In genomic region chr1:228341814-228342626, GRCh38 we compare ENCODE assay signal across 23 cellular contexts.
A peak's percentile ranks its signal among the peaks of the same experiment; 100 is the strongest.
DNase-seq lines count a peak whose midpoint lies in the region; ATAC-seq and TF ChIP-seq lines count a peak whose summit lies in the region.
"Had no signal": no experiment of that assay in that cellular context is flagged by ENCODE, and none has a peak within 500 bp of the region (broad histone marks: within the 10 kb centered on the region; RNA-seq: fewer than 3 reads in every experiment).

No MANE protein-coding gene starts in this region.

- H3K4me3 ChIP-seq in RWPE2 (ENCODE audit: severe bottlenecking) (no peak overlapping the region), lower lobe of right lung (no peak overlapping the region), gastrocnemius medialis (no peak overlapping the region)
- H3K4me3 ChIP-seq: BLaER1 treated with 17β-estradiol and CSF1 and Interleukin-3, amounts not matched to agents 10 nM and 100 nM; breast epithelium had no signal

- H3K4me3 Mint-ChIP-seq in activated T-cell treated with anti-CD3 and anti-CD28 coated beads, Interleukin-2, amount 50 U/mL, for 24 hours, result no peak overlapping the region
- no peak overlapping the region for H3K4me3 Mint-ChIP-seq in activated T-cell treated with anti-CD3 and anti-CD28 coated beads, Interleukin-2, amount 50 U/mL, for 72 hours
- H3K4me3 Mint-ChIP-seq: dendritic cell treated with granulocyte-macrophage colony-stimulating factor and Interleukin-4, amounts not matched to agents 40 ng/mL and 50 ng/mL, for 4 days; stimulated activated naive CD8-positive, alpha-beta T cell treated with anti-CD3 and anti-CD28 coated beads, Interleukin-15, amount 100 ng/mL, for 72 hours had no signal

- H3K27me3 Mint-ChIP-seq in activated T-cell treated with anti-CD3 and anti-CD28 coated beads, Interleukin-2, amount 50 U/mL, for 24 hours, result no peaks in the 10 kb centered on the region
- no peaks in the 10 kb centered on the region for H3K27me3 Mint-ChIP-seq in activated T-cell treated with anti-CD3 and anti-CD28 coated beads, Interleukin-2, amount 50 U/mL, for 72 hours (ENCODE audit: low read depth)
- H3K27me3 Mint-ChIP-seq: dendritic cell treated with granulocyte-macrophage colony-stimulating factor and Interleukin-4, amounts not matched to agents 40 ng/mL and 50 ng/mL, for 4 days; stimulated activated naive CD8-positive, alpha-beta T cell treated with anti-CD3 and anti-CD28 coated beads, Interleukin-15, amount 100 ng/mL, for 72 hours had no signal

- DNase-seq in activated T-cell treated with anti-CD3 and anti-CD28 coated beads, Interleukin-2, amount 50 U/mL, for 24 hours, result peak; percentile 25
- DNase-seq in activated T-cell treated with anti-CD3 and anti-CD28 coated beads, Interleukin-2, amount 50 U/mL, for 72 hours, result no peak
- DNase-seq in RWPE2 (ENCODE audit: low spot score) (peak; percentile 17), lower lobe of right lung (peak; percentile 32), gastrocnemius medialis (peak in 1 of 2 donors; percentile 2), germinal center (ENCODE audit: low spot score) (no peak), NCI-H187 (lab: John Stamatoyannopoulos, UW) (no peak)
- DNase-seq: activated CD4-positive, alpha-beta T cell treated with anti-CD3 and anti-CD28 coated beads, Interleukin-2, amount 50 U/mL, for 4 hours; activated T-cell treated with anti-CD3 and anti-CD28 coated beads for 4 hours; DMS 273 treated with DMSO at 0.1 percent for 48 hours; foreskin melanocyte; GDM1; NCI-H1417; NCI-H2171; NCI-H526; nucleus accumbens; SHP77; stimulated activated CD4-positive, alpha-beta T cell treated with anti-CD3 and anti-CD28 coated beads, Interleukin-2, amount 100 ng/mL, for 48 hours had no signal

- H3K9me3 ChIP-seq in RWPE2 (ENCODE audit: severe bottlenecking) (no peaks in the 10 kb centered on the region), lower lobe of right lung (no peaks in the 10 kb centered on the region), gastrocnemius medialis (no peaks in the 10 kb centered on the region)
- H3K9me3 ChIP-seq: breast epithelium had no signal

- no peak overlapping the region for H3K27ac ChIP-seq in RWPE2 (ENCODE audit: poor library complexity, severe bottlenecking)
- H3K27ac ChIP-seq in lower lobe of right lung, result no peak overlapping the region
- H3K27ac ChIP-seq in gastrocnemius medialis, result peak overlapping the region; percentile 33 to 63 (median 47)
- H3K27ac ChIP-seq: BLaER1 treated with 17β-estradiol and CSF1 and Interleukin-3, amounts not matched to agents 10 nM and 100 nM; breast epithelium had no signal

- H3K4me1 ChIP-seq in RWPE2 (ENCODE audit: insufficient read depth, poor library complexity, severe bottlenecking), result no peaks in the 10 kb centered on the region
- no peaks in the 10 kb centered on the region for H3K4me1 ChIP-seq in lower lobe of right lung
- peaks cover 0 to 4% of the 10 kb centered on the region in 2 donors for H3K4me1 ChIP-seq in gastrocnemius medialis
- H3K4me1 ChIP-seq: breast epithelium had no signal

- intact Hi-C loops in lower lobe of right lung (cut with DNase I), result no loop called here
- intact Hi-C loops in gastrocnemius medialis (cut with DNase I; ENCODE audit: low total_unique reads), result no loop called here

- no peaks in the 10 kb centered on the region for H3K36me3 ChIP-seq in RWPE2 (ENCODE audit: low read depth)
- peaks cover 42% of the 10 kb centered on the region for H3K36me3 ChIP-seq in lower lobe of right lung
- H3K36me3 ChIP-seq in gastrocnemius medialis, result peaks cover 0 to 96% of the 10 kb centered on the region in 2 donors
- H3K36me3 ChIP-seq: breast epithelium had no signal

- no peak for TF ChIP-seq POLR2A in gastrocnemius medialis (IDR thresholded peaks at IDR 0.05)

- H3K36me3 Mint-ChIP-seq in activated T-cell treated with anti-CD3 and anti-CD28 coated beads, Interleukin-2, amount 50 U/mL, for 24 hours (ENCODE audit: low read depth), result peaks cover 36% of the 10 kb centered on the region
- no peaks in the 10 kb centered on the region for H3K36me3 Mint-ChIP-seq in activated T-cell treated with anti-CD3 and anti-CD28 coated beads, Interleukin-2, amount 50 U/mL, for 72 hours (ENCODE audit: insufficient read depth in 2 of 2)

- H3K27me3 ChIP-seq in RWPE2 (ENCODE audit: insufficient read depth, poor library complexity, severe bottlenecking) (no peaks in the 10 kb centered on the region), lower lobe of right lung (ENCODE audit: low read depth) (no peaks in the 10 kb centered on the region), gastrocnemius medialis (no peaks in the 10 kb centered on the region)
- H3K27me3 ChIP-seq: BLaER1 treated with 17β-estradiol and CSF1 and Interleukin-3, amounts not matched to agents 10 nM and 100 nM; breast epithelium had no signal

- no peak overlapping the region for H3K27ac Mint-ChIP-seq in activated T-cell treated with anti-CD3 and anti-CD28 coated beads, Interleukin-2, amount 50 U/mL, for 24 hours
- H3K27ac Mint-ChIP-seq in activated T-cell treated with anti-CD3 and anti-CD28 coated beads, Interleukin-2, amount 50 U/mL, for 72 hours, result no peak overlapping the region
- H3K27ac Mint-ChIP-seq: dendritic cell treated with granulocyte-macrophage colony-stimulating factor and Interleukin-4, amounts not matched to agents 40 ng/mL and 50 ng/mL, for 4 days; stimulated activated naive CD8-positive, alpha-beta T cell treated with anti-CD3 and anti-CD28 coated beads, Interleukin-15, amount 100 ng/mL, for 72 hours had no signal

- no peak for ATAC-seq in activated T-cell treated with anti-CD3 and anti-CD28 coated beads, Interleukin-2, amount 50 U/mL, for 72 hours (replicated peaks in 1 of 2)
- ATAC-seq in RWPE2 (ENCODE audit: low read depth), result no peak
- ATAC-seq in lower lobe of right lung, result no peak
- no peak for ATAC-seq in gastrocnemius medialis
- no peak for ATAC-seq in HG03280 (IDR thresholded peaks at IDR 0.05; ENCODE audit: unreplicated experiment)
- ATAC-seq: stimulated activated naive CD8-positive, alpha-beta T cell treated with anti-CD3 and anti-CD28 coated beads, Interleukin-15, amount 100 ng/mL, for 72 hours had no signal

- in situ Hi-C loops in gastrocnemius medialis (cut with MboI; ENCODE audit: low sequenced_read_pairs in 4 of 4), result no loop called here

- H3K4me1 Mint-ChIP-seq in activated T-cell treated with anti-CD3 and anti-CD28 coated beads, Interleukin-2, amount 50 U/mL, for 24 hours (ENCODE audit: low read depth), result no peaks in the 10 kb centered on the region
- no peaks in the 10 kb centered on the region for H3K4me1 Mint-ChIP-seq in activated T-cell treated with anti-CD3 and anti-CD28 coated beads, Interleukin-2, amount 50 U/mL, for 72 hours (ENCODE audit: low read depth)

- no peaks in the 10 kb centered on the region for H3K9me3 Mint-ChIP-seq in activated T-cell treated with anti-CD3 and anti-CD28 coated beads, Interleukin-2, amount 50 U/mL, for 24 hours
- peaks cover 0 to 5% of the 10 kb centered on the region in 2 donors for H3K9me3 Mint-ChIP-seq in activated T-cell treated with anti-CD3 and anti-CD28 coated beads, Interleukin-2, amount 50 U/mL, for 72 hours
- H3K9me3 Mint-ChIP-seq: dendritic cell treated with granulocyte-macrophage colony-stimulating factor and Interleukin-4, amounts not matched to agents 40 ng/mL and 50 ng/mL, for 4 days had no signal

- TF ChIP-seq CTCF in RWPE2 (IDR thresholded peaks at IDR 0.05; ENCODE audit: poor library complexity, severe bottlenecking) (no peak), lower lobe of right lung (IDR thresholded peaks at IDR 0.05) (no peak), gastrocnemius medialis (IDR thresholded peaks at IDR 0.05 in 4 of 5, conservative IDR thresholded peaks at IDR 0.05 in 1 of 5) (no peak)

Comparison
In these comparisons a context has a peak if more than half of its experiments do, and no peak if none do; other contexts are left out.
1. DNase-seq: peak in activated T-cell treated with anti-CD3 and anti-CD28 coated beads, Interleukin-2, amount 50 U/mL, for 24 hours (single experiment), RWPE2 (single experiment) and lower lobe of right lung (single experiment); none in activated T-cell treated with anti-CD3 and anti-CD28 coated beads, Interleukin-2, amount 50 U/mL, for 72 hours (0 of 2), germinal center (single experiment) and NCI-H187 (0 of 2).
2. H3K27ac ChIP-seq: peak in gastrocnemius medialis (4 of 4); none in RWPE2 (single experiment) and lower lobe of right lung (single experiment).